Comparison of ENCODE assay signal across 8 cellular contexts in the genomic region with DNA sequence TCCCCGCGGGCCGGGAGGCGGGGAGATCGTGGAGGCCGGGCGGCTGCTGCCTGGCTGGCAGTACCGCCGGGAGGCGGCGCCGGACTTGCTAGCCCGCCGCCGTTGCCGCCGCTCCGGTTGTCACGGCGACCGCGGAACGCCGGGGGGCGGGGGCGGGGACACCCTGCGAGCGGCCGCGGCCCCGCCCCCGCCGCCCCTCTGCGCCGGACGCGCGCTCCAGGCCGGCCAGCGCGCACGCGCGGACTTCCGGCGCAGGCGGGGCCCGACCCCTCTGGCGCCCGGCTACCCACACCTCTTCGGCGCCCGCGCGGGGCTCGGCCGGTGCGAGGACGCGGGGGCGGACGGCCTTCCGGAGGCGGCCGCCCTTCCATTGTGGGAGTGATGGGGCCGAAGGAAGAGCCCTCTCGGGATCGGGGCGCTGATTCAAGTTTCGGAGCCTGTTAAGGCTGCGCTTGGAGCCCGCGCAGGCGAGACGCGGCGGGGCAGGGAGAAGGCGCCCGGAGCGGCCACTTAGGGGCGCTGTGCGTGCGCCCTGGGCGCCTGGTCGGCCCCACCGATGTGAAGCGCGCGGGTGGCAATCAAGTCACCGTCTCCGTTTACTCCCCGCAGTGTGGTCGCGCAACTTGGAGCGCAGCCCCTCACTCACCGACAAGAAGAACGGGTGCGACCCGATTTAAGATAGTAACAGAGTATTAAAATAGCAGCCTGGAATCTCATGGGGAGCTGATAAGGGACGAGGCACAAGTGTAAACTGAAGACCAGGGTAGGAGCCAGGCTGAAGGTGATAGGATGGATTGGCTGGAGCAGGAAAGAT. TPM values are rescaled to one million over a fixed set of nuclear protein-coding genes. Genes with fewer than 3 reads are reported as not detected.
A peak's percentile ranks its signal among the peaks of the same experiment; 100 is the strongest.
DNase-seq lines count a peak whose midpoint lies in the region; ATAC-seq and TF ChIP-seq lines count a peak whose summit lies in the region.

No MANE protein-coding gene starts in this region.

- no peaks in the 10 kb centered on the region for H3K27me3 ChIP-seq in right lobe of liver

- DNase-seq in NCI-H526 (lab: John Stamatoyannopoulos, UW) (peak; percentile 62 to 97), right lobe of liver (peak; percentile 96 to 98 (median 97))
- DNase-seq in activated CD4-positive, alpha-beta T cell treated with anti-CD3 and anti-CD28 coated beads, Interleukin-2, amount 50 U/mL, for 1 hour, result peak; percentile 81
- peak; percentile 88 for DNase-seq in stimulated activated CD4-positive, alpha-beta T cell treated with anti-CD3 and anti-CD28 coated beads, Interleukin-4, amount 100 ng/mL, for 24 hours

- H3K27ac ChIP-seq in C4-2B (peak overlapping the region; percentile 71), right lobe of liver (peak overlapping the region; percentile 66 to 72 (median 67))

- no peaks in the 10 kb centered on the region for H3K36me3 ChIP-seq in right lobe of liver

- no peaks in the 10 kb centered on the region for H3K9me3 ChIP-seq in right lobe of liver

- WGBS in right lobe of liver (ENCODE audit: insufficient coverage, low coverage, low lambda C conversion rate, missing lambda C conversion rate), result 0% methylated on average over 9 of the region's 100 CpGs

- H3K27me3 Mint-ChIP-seq in dendritic cell treated with granulocyte-macrophage colony-stimulating factor and Interleukin-4, amounts not matched to agents 40 ng/mL and 50 ng/mL, for 4 days, result peaks cover 5% of the 10 kb centered on the region

- H3K9me3 Mint-ChIP-seq in dendritic cell treated with granulocyte-macrophage colony-stimulating factor and Interleukin-4, amounts not matched to agents 40 ng/mL and 50 ng/mL, for 4 days, result no peaks in the 10 kb centered on the region

- peaks cover 0 to 15% (median 0%) of the 10 kb centered on the region in 4 donors for H3K4me1 ChIP-seq in right lobe of liver

- peaks cover 6% of the 10 kb centered on the region for H3K36me3 Mint-ChIP-seq in dendritic cell treated with granulocyte-macrophage colony-stimulating factor and Interleukin-4, amounts not matched to agents 40 ng/mL and 50 ng/mL, for 4 days (ENCODE audit: low read depth)

- H3K4me1 Mint-ChIP-seq in dendritic cell treated with granulocyte-macrophage colony-stimulating factor and Interleukin-4, amounts not matched to agents 40 ng/mL and 50 ng/mL, for 4 days (ENCODE audit: low read depth), result peaks cover 29% of the 10 kb centered on the region

- ATAC-seq in GM19328 (IDR thresholded peaks at IDR 0.05; ENCODE audit: unreplicated experiment), result peak; percentile 87
- peak; percentile 84 for ATAC-seq in HG03469 (IDR thresholded peaks at IDR 0.05; ENCODE audit: unreplicated experiment)
- peak; percentile 86 to 95 (median 90) for ATAC-seq in right lobe of liver

- intact Hi-C loops in dendritic cell treated with granulocyte-macrophage colony-stimulating factor and Interleukin-4, amounts not matched to agents 40 ng/mL and 50 ng/mL, for 4 days (cut with micrococcal nuclease), result no loop called here
- intact Hi-C loops in right lobe of liver (cut with DNase I), result loop anchor here in 1 of 2 donors (10.0 kb wide), 1 partner anchor 213 kb away; no protein-coding TSS in a partner anchor

- peak overlapping the region; percentile 53 to 75 (median 68) for H3K4me3 ChIP-seq in right lobe of liver

- peak overlapping the region; percentile 84 for H3K27ac Mint-ChIP-seq in dendritic cell treated with granulocyte-macrophage colony-stimulating factor and Interleukin-4, amounts not matched to agents 40 ng/mL and 50 ng/mL, for 4 days

- peak; percentile 96 for TF ChIP-seq CTCF in C4-2B (conservative IDR thresholded peaks at IDR 0.05)
- TF ChIP-seq CTCF in right lobe of liver (IDR thresholded peaks at IDR 0.05), result peak; percentile 70 to 87 (median 82)

- H3K4me3 Mint-ChIP-seq in dendritic cell treated with granulocyte-macrophage colony-stimulating factor and Interleukin-4, amounts not matched to agents 40 ng/mL and 50 ng/mL, for 4 days, result peak overlapping the region; percentile 82

- no peak for TF ChIP-seq POLR2A in right lobe of liver (IDR thresholded peaks at IDR 0.05)

RNA-seq across cellular contexts. Expression of a gene that starts 0.4 kb away (rescaled TPM):
- total RNA-seq in right lobe of liver, result 10 to 100 TPM; 14.2 to 23.4 (median 17.3) TPM

Comparison
In these comparisons a context has a peak if more than half of its experiments do, and no peak if none do; other contexts are left out.
1. Peak in every context shown above with its lines: DNase-seq, ATAC-seq, H3K4me3 ChIP-seq and H3K27ac ChIP-seq.